In the genomic region with DNA sequence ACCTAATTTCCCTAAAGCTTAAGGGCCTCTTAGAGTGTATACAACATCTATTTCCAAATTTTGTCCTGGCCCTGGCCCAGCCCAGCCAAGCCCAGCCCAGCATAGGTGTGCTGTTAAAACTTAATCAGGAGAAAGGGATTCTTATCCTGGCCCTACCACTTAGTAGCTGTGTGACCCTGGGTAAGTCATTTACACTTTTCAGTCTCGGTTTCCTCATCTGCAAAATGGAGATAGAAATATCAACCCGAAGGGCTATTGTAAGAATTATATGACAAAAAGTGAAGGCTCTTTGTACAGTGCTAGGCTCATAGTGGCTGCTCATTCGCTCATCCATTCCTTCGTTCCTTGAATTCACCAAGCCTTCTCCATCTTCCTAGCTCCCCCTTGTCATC, we compare ENCODE assay signal across 8 cellular contexts. TPM values are rescaled to one million over a fixed set of nuclear protein-coding genes. Genes with fewer than 3 reads are reported as not detected.
DNase-seq lines count a peak whose midpoint lies in the region; ATAC-seq and TF ChIP-seq lines count a peak whose summit lies in the region.

No MANE protein-coding gene starts in this region.

- intact Hi-C loops in cardiac septum (cut with DNase I) = no loop called here
- intact Hi-C loops in body of pancreas (cut with DNase I) = no loop called here
- intact Hi-C loops in lower lobe of right lung (cut with DNase I) = no loop called here
- intact Hi-C loops in upper lobe of right lung (cut with DNase I) = no loop called here

- no peak for DNase-seq in cardiac muscle cell (ENCODE audit: low read depth in 1 of 2, low spot score in 1 of 2)
- no peak for DNase-seq in cardiac septum (ENCODE audit: low spot score)
- no peak for DNase-seq in body of pancreas
- no peak for DNase-seq in lower lobe of right lung
- no peak for DNase-seq in upper lobe of right lung
- no peak for DNase-seq in NCI-H524 treated with DMSO at 0.1 percent for 48 hours (lab: John Stamatoyannopoulos, UW)
- no peak for DNase-seq in activated gamma-delta T cell (lab: John Stamatoyannopoulos, UW)
- no peak for DNase-seq in stimulated activated CD4-positive, alpha-beta T cell treated with anti-CD3 and anti-CD28 coated beads, Interleukin-2, amount 100 ng/mL, for 24 hours

- no peak for TF ChIP-seq POLR2A in body of pancreas (IDR thresholded peaks at IDR 0.05)

- H3K4me3 ChIP-seq in cardiac muscle cell (peak overlapping the region; percentile 77), body of pancreas (peak overlapping the region; percentile 37 to 54), lower lobe of right lung (peak overlapping the region; percentile 76), upper lobe of right lung (peak overlapping the region; percentile 98)

- H3K27ac ChIP-seq in cardiac muscle cell = peak overlapping the region; percentile 58
- H3K27ac ChIP-seq in body of pancreas = peak overlapping the region; percentile 57 to 92 (median 81)
- peak overlapping the region; percentile 89 for H3K27ac ChIP-seq in lower lobe of right lung
- H3K27ac ChIP-seq in upper lobe of right lung = peak overlapping the region; percentile 92

- no peaks in the 10 kb centered on the region for H3K27me3 ChIP-seq in cardiac muscle cell
- no peaks in the 10 kb centered on the region for H3K27me3 ChIP-seq in body of pancreas
- H3K27me3 ChIP-seq in lower lobe of right lung (ENCODE audit: low read depth) = no peaks in the 10 kb centered on the region
- no peaks in the 10 kb centered on the region for H3K27me3 ChIP-seq in upper lobe of right lung

- WGBS in body of pancreas, 2 donors = 11 to 15% methylated on average over 4 of the region's 4 CpGs

- H3K36me3 ChIP-seq in cardiac muscle cell (peaks cover 7% of the 10 kb centered on the region), body of pancreas (replicated peaks in 1 of 2; ENCODE audit: insufficient read depth in 1 of 2, low read depth in 2 of 2) (no peaks in the 10 kb centered on the region), lower lobe of right lung (peaks cover 35% of the 10 kb centered on the region), upper lobe of right lung (peaks cover 20% of the 10 kb centered on the region)

- ATAC-seq in body of pancreas (no peak), lower lobe of right lung (peak in 1 of 2 donors; percentile 13), upper lobe of right lung (peak; percentile 6)

- H3K9me3 ChIP-seq in cardiac muscle cell (ENCODE audit: low read depth) (no peaks in the 10 kb centered on the region), body of pancreas (no peaks in the 10 kb centered on the region), lower lobe of right lung (no peaks in the 10 kb centered on the region), upper lobe of right lung (no peaks in the 10 kb centered on the region)

- H3K4me1 ChIP-seq in cardiac muscle cell (ENCODE audit: low read depth) = peaks cover 13% of the 10 kb centered on the region
- H3K4me1 ChIP-seq in body of pancreas = peaks cover 23% of the 10 kb centered on the region
- H3K4me1 ChIP-seq in lower lobe of right lung = peaks cover 13% of the 10 kb centered on the region
- peaks cover 15% of the 10 kb centered on the region for H3K4me1 ChIP-seq in upper lobe of right lung

- TF ChIP-seq CTCF in cardiac muscle cell (IDR thresholded peaks at IDR 0.05; ENCODE audit: low read depth, low read length) (no peak), body of pancreas (IDR thresholded peaks at IDR 0.05) (no peak), lower lobe of right lung (IDR thresholded peaks at IDR 0.05) (no peak), upper lobe of right lung (IDR thresholded peaks at IDR 0.05) (no peak)

RNA-seq across cellular contexts. Expression of a gene that starts 0.4 kb away (rescaled TPM):
- total RNA-seq in cardiac muscle cell = 12.7 and 18.1 TPM in 2 replicates
- 33.6 and 60.7 TPM in 2 replicates for polyA plus RNA-seq in cardiac muscle cell
- 7.5 TPM for total RNA-seq in cardiac septum
- 1 to 10 TPM; 8.6 to 8.8 TPM for total RNA-seq in body of pancreas
- 30.2 TPM for total RNA-seq in lower lobe of right lung
- 36.1 TPM for total RNA-seq in upper lobe of right lung

RNA-seq across cellular contexts. Expression of a gene that starts 0.8 kb away (rescaled TPM):
- total RNA-seq in cardiac muscle cell (23.5 and 28.4 TPM in 2 replicates), cardiac septum (17.5 TPM), body of pancreas (10 to 100 TPM; 21.0 to 21.8 TPM), lower lobe of right lung (32.6 TPM), upper lobe of right lung (26.0 TPM)
- polyA plus RNA-seq in cardiac muscle cell = 22.5 and 24.1 TPM in 2 replicates

Comparison
In these comparisons a context has a peak if more than half of its experiments do, and no peak if none do; other contexts are left out.
1. H3K4me3 ChIP-seq: peak in every context shown above with its lines; median percentile 98 in upper lobe of right lung; 77 in cardiac muscle cell; 76 in lower lobe of right lung; 46 in body of pancreas.